8 cellular contexts compared by ENCODE assay signal in genomic region chr4:140156529-140157171, GRCh38. TPM values are rescaled to one million over a fixed set of nuclear protein-coding genes. Genes with fewer than 3 reads are reported as not detected.
DNase-seq lines count a peak whose midpoint lies in the region; ATAC-seq and TF ChIP-seq lines count a peak whose summit lies in the region.

No MANE protein-coding gene starts in this region.

- H3K4me1 ChIP-seq in thymus (ENCODE audit: control insufficient read depth, insufficient read depth, low read length) (peaks cover 16% of the 10 kb centered on the region), endodermal cell (ENCODE audit: control insufficient read depth, insufficient read depth, low read length) (no peaks in the 10 kb centered on the region)

- H3K4me1 Mint-ChIP-seq in activated T-cell treated with anti-CD3 and anti-CD28 coated beads, Interleukin-2, amount 50 U/mL, for 24 hours (ENCODE audit: low read depth), result peaks cover 53% of the 10 kb centered on the region
- H3K4me1 Mint-ChIP-seq in activated CD4-positive, alpha-beta memory T cell treated with anti-CD3 and anti-CD28 coated beads for 36 hours (ENCODE audit: low read depth), result peaks cover 38% of the 10 kb centered on the region
- H3K4me1 Mint-ChIP-seq in endodermal cell, result peaks cover 9% of the 10 kb centered on the region

- H3K9ac ChIP-seq in endodermal cell (ENCODE audit: extremely low read depth, low read length, poor library complexity, severe bottlenecking), result no peak overlapping the region

- intact Hi-C loops in activated CD4-positive, alpha-beta memory T cell treated with anti-CD3 and anti-CD28 coated beads for 36 hours (cut with micrococcal nuclease), result loop anchor here (1.0 kb wide), 2 partner anchors 53 to 297 kb away; no protein-coding TSS in a partner anchor

- ATAC-seq in HG03280 (IDR thresholded peaks at IDR 0.05; ENCODE audit: unreplicated experiment), result peak; percentile 45

- whole genome bisulfite sequencing in thymus, result 6% methylated on average over 4 of the region's 4 CpGs
- WGBS in endodermal cell (ENCODE audit: insufficient coverage in 1 of 2, insufficient read length in 1 of 2), 2 experiments, result 93 to 100% methylated on average over 2 to 4 of the region's 4 CpGs

- CTCF ChIA-PET in activated CD4-positive, alpha-beta memory T cell treated with anti-CD3 and anti-CD28 coated beads for 36 hours (lab: Charles Lee), result interaction anchor here (0.8 to 1.5 kb wide), 4 partner anchors 53 to 98 kb away, joined by 3 to 4 read pairs (median 4); no protein-coding TSS in a partner anchor

- H3K27me3 ChIP-seq in thymus (ENCODE audit: control insufficient read depth, insufficient read depth) (no peaks in the 10 kb centered on the region), endodermal cell (ENCODE audit: control insufficient read depth, insufficient read depth, low read length, poor library complexity, severe bottlenecking) (no peaks in the 10 kb centered on the region)

- H3K36me3 Mint-ChIP-seq in activated T-cell treated with anti-CD3 and anti-CD28 coated beads, Interleukin-2, amount 50 U/mL, for 24 hours (ENCODE audit: low read depth), result peaks cover 2% of the 10 kb centered on the region
- H3K36me3 Mint-ChIP-seq in activated CD4-positive, alpha-beta memory T cell treated with anti-CD3 and anti-CD28 coated beads for 36 hours, result no peaks in the 10 kb centered on the region
- no peaks in the 10 kb centered on the region for H3K36me3 Mint-ChIP-seq in endodermal cell (ENCODE audit: low read depth)

- H3K36me3 ChIP-seq in thymus (ENCODE audit: control insufficient read depth, insufficient read depth) (no peaks in the 10 kb centered on the region), endodermal cell (ENCODE audit: control insufficient read depth, insufficient read depth, low read length) (no peaks in the 10 kb centered on the region)

- peaks cover 23% of the 10 kb centered on the region for H3K27me3 Mint-ChIP-seq in activated T-cell treated with anti-CD3 and anti-CD28 coated beads, Interleukin-2, amount 50 U/mL, for 24 hours
- peaks cover 14% of the 10 kb centered on the region for H3K27me3 Mint-ChIP-seq in activated CD4-positive, alpha-beta memory T cell treated with anti-CD3 and anti-CD28 coated beads for 36 hours
- no peaks in the 10 kb centered on the region for H3K27me3 Mint-ChIP-seq in endodermal cell (ENCODE audit: insufficient read depth)

- H3K27ac Mint-ChIP-seq in activated T-cell treated with anti-CD3 and anti-CD28 coated beads, Interleukin-2, amount 50 U/mL, for 24 hours, result peak overlapping the region; percentile 92
- H3K27ac Mint-ChIP-seq in activated CD4-positive, alpha-beta memory T cell treated with anti-CD3 and anti-CD28 coated beads for 36 hours, result no peak overlapping the region
- no peak overlapping the region for H3K27ac Mint-ChIP-seq in endodermal cell

- POLR2A ChIA-PET in activated CD4-positive, alpha-beta memory T cell treated with anti-CD3 and anti-CD28 coated beads for 36 hours (lab: Charles Lee), result interaction anchor here (0.8 to 1.1 kb wide), 2 partner anchors 53 to 65 kb away, joined by 3 to 4 read pairs; no protein-coding TSS in a partner anchor

- TF ChIP-seq CTCF in endodermal cell (conservative IDR thresholded peaks at IDR 0.05), result no peak

- peak overlapping the region; percentile 46 for H3K4me3 Mint-ChIP-seq in activated T-cell treated with anti-CD3 and anti-CD28 coated beads, Interleukin-2, amount 50 U/mL, for 24 hours
- no peak overlapping the region for H3K4me3 Mint-ChIP-seq in activated CD4-positive, alpha-beta memory T cell treated with anti-CD3 and anti-CD28 coated beads for 36 hours
- H3K4me3 Mint-ChIP-seq in endodermal cell, result no peak overlapping the region

- H3K27ac ChIP-seq in thymus (ENCODE audit: low read depth) (peak overlapping the region; percentile 42), endodermal cell (ENCODE audit: low read depth, low read length) (no peak overlapping the region)

- DNase-seq in activated T-cell treated with anti-CD3 and anti-CD28 coated beads, Interleukin-2, amount 50 U/mL, for 24 hours, result peak; percentile 54
- no peak for DNase-seq in activated T-cell treated with anti-CD3 and anti-CD28 coated beads, Interleukin-2, amount 50 U/mL, for 1 hour
- peak; percentile 70 for DNase-seq in activated CD4-positive, alpha-beta memory T cell treated with anti-CD3 and anti-CD28 coated beads for 36 hours
- DNase-seq in C1 segment of cervical spinal cord (lab: John Stamatoyannopoulos, UW) (no peak), HK-2 (ENCODE audit: unreplicated experiment) (no peak), endodermal cell (no peak)

- H3K9me3 ChIP-seq in thymus (ENCODE audit: control insufficient read depth) (no peaks in the 10 kb centered on the region), endodermal cell (ENCODE audit: control insufficient read depth, low read length) (no peaks in the 10 kb centered on the region)

- H3K4me3 ChIP-seq in thymus (ENCODE audit: low read length) (no peak overlapping the region), endodermal cell (ENCODE audit: low read length) (no peak overlapping the region)

- peaks cover 2% of the 10 kb centered on the region for H3K9me3 Mint-ChIP-seq in activated T-cell treated with anti-CD3 and anti-CD28 coated beads, Interleukin-2, amount 50 U/mL, for 24 hours
- peaks cover 3% of the 10 kb centered on the region for H3K9me3 Mint-ChIP-seq in activated CD4-positive, alpha-beta memory T cell treated with anti-CD3 and anti-CD28 coated beads for 36 hours
- H3K9me3 Mint-ChIP-seq in endodermal cell, result peaks cover 4% of the 10 kb centered on the region

RNA-seq across cellular contexts. Expression of gene MAML3, which starts 2.7 kb away (rescaled TPM):
- total RNA-seq in activated CD4-positive, alpha-beta memory T cell treated with anti-CD3 and anti-CD28 coated beads for 36 hours, result under 1 TPM; 0.51 to 0.76 TPM
- polyA plus RNA-seq in thymus, result 5.2 TPM
- total RNA-seq in endodermal cell, result 10 to 100 TPM; 29.2 to 32.2 TPM
- 16.8 TPM for polyA plus RNA-seq in endodermal cell (2013, experiment 1 of 2)
- polyA plus RNA-seq in endodermal cell (2013, experiment 2 of 2), result 15.4 TPM

Comparison
In these comparisons a context has a peak if more than half of its experiments do, and no peak if none do; other contexts are left out.
1. DNase-seq: peak in activated T-cell treated with anti-CD3 and anti-CD28 coated beads, Interleukin-2, amount 50 U/mL, for 24 hours (single experiment) and activated CD4-positive, alpha-beta memory T cell treated with anti-CD3 and anti-CD28 coated beads for 36 hours (single experiment); none in activated T-cell treated with anti-CD3 and anti-CD28 coated beads, Interleukin-2, amount 50 U/mL, for 1 hour (single experiment), C1 segment of cervical spinal cord (0 of 14), HK-2 (single experiment) and endodermal cell (single experiment).
2. RNA of gene MAML3, which starts 2.7 kb away (total RNA-seq): 29.2 to 32.2 TPM in endodermal cell; 0.51 to 0.76 TPM in activated CD4-positive, alpha-beta memory T cell treated with anti-CD3 and anti-CD28 coated beads for 36 hours; every median in the first group is over 10 times any median in the second.